Comparison of ENCODE assay signal across 27 cellular contexts in genomic region chr12:25975682-25976081, GRCh38. TPM values are rescaled to one million over a fixed set of nuclear protein-coding genes. Genes with fewer than 3 reads are reported as not detected.
"Had no signal": no experiment of that assay in that cellular context is flagged by ENCODE, and none has a peak within 500 bp of the region (broad histone marks: within the 10 kb centered on the region; RNA-seq: fewer than 3 reads in every experiment).

No MANE protein-coding gene starts in this region.

- H3K4me3 ChIP-seq: colonic mucosa, lung, ovary, SK-N-MC, smooth muscle cell had no signal

- H3K9me3 ChIP-seq: colonic mucosa, esophagus squamous epithelium, heart left ventricle, neutrophil, ovary, testis had no signal

- H3K4me2 ChIP-seq: smooth muscle cell had no signal

- ATAC-seq: activated T-cell treated with anti-CD3 and anti-CD28 coated beads, Interleukin-2, amount 50 U/mL, for 72 hours; effector memory CD8-positive, alpha-beta T cell; naive thymus-derived CD8-positive, alpha-beta T cell; stimulated activated naive B cell treated with anti-CD40 and anti-IgM and Interleukin-4, amounts not matched to agents 10 μg/mL and 1 μg/mL and 100 μg/mL, for 72 hours had no signal

- H3K27me3 ChIP-seq: brain microvascular endothelial cell, colonic mucosa, dorsolateral prefrontal cortex, esophagus squamous epithelium, heart left ventricle, neutrophil, ovary, testis had no signal

- H3K27ac ChIP-seq: brain microvascular endothelial cell, colonic mucosa, esophagus squamous epithelium, neutrophil, ovary, SK-N-MC had no signal

- H3K4me1 Mint-ChIP-seq: activated naive CD4-positive, alpha-beta T cell treated with anti-CD3 and anti-CD28 coated beads, Interleukin-2, amount 50 U/mL, for 24 hours had no signal

- DNase-seq: activated CD4-positive, alpha-beta memory T cell treated with anti-CD3 and anti-CD28 coated beads for 36 hours; activated CD4-positive, alpha-beta T cell treated with anti-CD3 and anti-CD28 coated beads for 48 hours; activated effector memory CD4-positive, alpha-beta T cell treated with anti-CD3 and anti-CD28 coated beads, Interleukin-2, amount 50 U/mL, for 16 hours; activated T-cell treated with anti-CD3 and anti-CD28 coated beads, Interleukin-2, amount 50 U/mL, for 72 hours; aorta; brain microvascular endothelial cell; central memory CD4-positive, alpha-beta T cell; colonic mucosa; dorsolateral prefrontal cortex; effector memory CD8-positive, alpha-beta T cell; esophagus squamous epithelium; heart left ventricle; left cardiac atrium; naive thymus-derived CD8-positive, alpha-beta T cell; ovary; right cardiac atrium; stimulated activated CD4-positive, alpha-beta T cell treated with anti-CD3 and anti-CD28 coated beads, Interleukin-15, amount 100 ng/mL, for 24 hours; stimulated activated naive B cell treated with anti-CD40 and anti-IgM and Interleukin-4, amounts not matched to agents 10 μg/mL and 1 μg/mL and 100 μg/mL, for 72 hours; SW 1271; T-helper 2 cell; trophoblast cell had no signal

- H3K36me3 Mint-ChIP-seq: activated CD4-positive, alpha-beta memory T cell treated with anti-CD3 and anti-CD28 coated beads for 36 hours; activated naive CD4-positive, alpha-beta T cell treated with anti-CD3 and anti-CD28 coated beads, Interleukin-2, amount 50 U/mL, for 24 hours; naive thymus-derived CD8-positive, alpha-beta T cell; stimulated activated naive B cell treated with anti-CD40 and anti-IgM and Interleukin-4, amounts not matched to agents 10 μg/mL and 1 μg/mL and 100 μg/mL, for 72 hours had no signal

- H3K4me3 Mint-ChIP-seq: activated CD4-positive, alpha-beta memory T cell treated with anti-CD3 and anti-CD28 coated beads for 36 hours; activated naive CD4-positive, alpha-beta T cell treated with anti-CD3 and anti-CD28 coated beads, Interleukin-2, amount 50 U/mL, for 24 hours; activated T-cell treated with anti-CD3 and anti-CD28 coated beads, Interleukin-2, amount 50 U/mL, for 72 hours; effector memory CD8-positive, alpha-beta T cell; naive thymus-derived CD8-positive, alpha-beta T cell; stimulated activated naive B cell treated with anti-CD40 and anti-IgM and Interleukin-4, amounts not matched to agents 10 μg/mL and 1 μg/mL and 100 μg/mL, for 72 hours had no signal

- H3K36me3 ChIP-seq: brain microvascular endothelial cell, colonic mucosa, esophagus squamous epithelium, heart left ventricle, neutrophil, ovary had no signal

- H3K4me1 ChIP-seq: colonic mucosa had no signal

- H3K27ac Mint-ChIP-seq: activated CD4-positive, alpha-beta memory T cell treated with anti-CD3 and anti-CD28 coated beads for 36 hours; activated naive CD4-positive, alpha-beta T cell treated with anti-CD3 and anti-CD28 coated beads, Interleukin-2, amount 50 U/mL, for 24 hours; activated T-cell treated with anti-CD3 and anti-CD28 coated beads, Interleukin-2, amount 50 U/mL, for 72 hours; effector memory CD8-positive, alpha-beta T cell; stimulated activated naive B cell treated with anti-CD40 and anti-IgM and Interleukin-4, amounts not matched to agents 10 μg/mL and 1 μg/mL and 100 μg/mL, for 72 hours had no signal

- H3K9me3 Mint-ChIP-seq: activated CD4-positive, alpha-beta memory T cell treated with anti-CD3 and anti-CD28 coated beads for 36 hours; activated naive CD4-positive, alpha-beta T cell treated with anti-CD3 and anti-CD28 coated beads, Interleukin-2, amount 50 U/mL, for 24 hours; activated T-cell treated with anti-CD3 and anti-CD28 coated beads, Interleukin-2, amount 50 U/mL, for 72 hours; effector memory CD8-positive, alpha-beta T cell; naive thymus-derived CD8-positive, alpha-beta T cell; stimulated activated naive B cell treated with anti-CD40 and anti-IgM and Interleukin-4, amounts not matched to agents 10 μg/mL and 1 μg/mL and 100 μg/mL, for 72 hours had no signal

RNA-seq across cellular contexts. Expression of gene RASSF8, which starts 17.2 kb away (rescaled TPM):
- total RNA-seq: naive thymus-derived CD8-positive, alpha-beta T cell had no signal
- polyA plus RNA-seq: naive thymus-derived CD8-positive, alpha-beta T cell had no signal
